In genomic region chr4:2843023-2843908, GRCh38 we compare ENCODE assay signal across 8 cellular contexts. TPM values are rescaled to one million over a fixed set of nuclear protein-coding genes. Genes with fewer than 3 reads are reported as not detected.
A peak's percentile ranks its signal among the peaks of the same experiment; 100 is the strongest.
DNase-seq lines count a peak whose midpoint lies in the region; ATAC-seq, FAIRE-seq and TF ChIP-seq lines count a peak whose summit lies in the region.

Gene ADD1 (plus strand): TSS chr4:2843844. CDS start chr4:2875916, 32,072 bp downstream.

- H3K4me3 Mint-ChIP-seq in activated naive CD4-positive, alpha-beta T cell treated with anti-CD3 and anti-CD28 coated beads, Interleukin-2, amount 50 U/mL, for 24 hours: peak within 1 kb of the TSS; percentile 96

- H3K27ac ChIP-seq in temporal lobe (ENCODE audit: low read depth, low read length): peak within 1 kb of the TSS; percentile 72

- H3K4me1 ChIP-seq in Loucy (ENCODE audit: insufficient read depth, low read length, poor library complexity, severe bottlenecking): peaks cover 38% of the 10 kb centered on the region

- H3K4me3 ChIP-seq in Loucy (ENCODE audit: low read length, poor library complexity, severe bottlenecking): peak within 1 kb of the TSS; percentile 99

- peak within 1 kb of the TSS; percentile 97 for H3K27ac Mint-ChIP-seq in activated naive CD4-positive, alpha-beta T cell treated with anti-CD3 and anti-CD28 coated beads, Interleukin-2, amount 50 U/mL, for 24 hours

- no peaks in the 10 kb centered on the region for H3K27me3 Mint-ChIP-seq in activated naive CD4-positive, alpha-beta T cell treated with anti-CD3 and anti-CD28 coated beads, Interleukin-2, amount 50 U/mL, for 24 hours

- H3K9me3 ChIP-seq in Loucy (ENCODE audit: insufficient read depth, low read depth, low read length): no peaks in the 10 kb centered on the region

- ATAC-seq in SK-N-SH treated with all-trans-retinoic acid at 6 μM for 48 hours: peak; percentile 95
- ATAC-seq in omental fat pad (ENCODE audit: low FRiP score): peak; percentile 98

- H3K9ac ChIP-seq in Loucy (ENCODE audit: low read depth, low read length, poor library complexity, severe bottlenecking): peak within 1 kb of the TSS; percentile 81

- H3K36me3 Mint-ChIP-seq in activated naive CD4-positive, alpha-beta T cell treated with anti-CD3 and anti-CD28 coated beads, Interleukin-2, amount 50 U/mL, for 24 hours: peaks cover 4% of the 10 kb centered on the region

- no peaks in the 10 kb centered on the region for H3K9me3 Mint-ChIP-seq in activated naive CD4-positive, alpha-beta T cell treated with anti-CD3 and anti-CD28 coated beads, Interleukin-2, amount 50 U/mL, for 24 hours

- no peak for TF ChIP-seq CTCF in Loucy (conservative IDR thresholded peaks at IDR 0.05; ENCODE audit: low read length)
- no peak for TF ChIP-seq CTCF in omental fat pad (IDR thresholded peaks at IDR 0.05)

- peak within 1 kb of the TSS; percentile 87 for H3K4me2 ChIP-seq in Loucy (ENCODE audit: low read depth, low read length, poor library complexity, severe bottlenecking)

- H4K20me1 ChIP-seq in Loucy (ENCODE audit: insufficient read depth, low read length, poor library complexity, severe bottlenecking): peaks cover 30% of the 10 kb centered on the region

- H3K4me1 Mint-ChIP-seq in activated naive CD4-positive, alpha-beta T cell treated with anti-CD3 and anti-CD28 coated beads, Interleukin-2, amount 50 U/mL, for 24 hours: peaks cover 75% of the 10 kb centered on the region

- no peaks in the 10 kb centered on the region for H3K27me3 ChIP-seq in Loucy (ENCODE audit: insufficient read depth, low read length, poor library complexity, severe bottlenecking)

- H2AFZ ChIP-seq in Loucy (ENCODE audit: low read length): peak within 1 kb of the TSS; percentile 93

- no peak for FAIRE-seq in H54 (lab: Jason Lieb, UNC)

- no peaks in the 10 kb centered on the region for H3K36me3 ChIP-seq in Loucy (ENCODE audit: insufficient read depth, low read length)

- peak; percentile 66 for DNase-seq in GF-D8 (lab: John Stamatoyannopoulos, UW)
- DNase-seq in H54 (ENCODE audit: insufficient read length, low spot score): peak; percentile 91
- DNase-seq in glomerular endothelial cell (ENCODE audit: extremely low read depth, low read depth, low spot score): no peak
- DNase-seq in omental fat pad (ENCODE audit: low spot score): peak; percentile 84

- peak; percentile 68 for TF ChIP-seq POLR2A in H54 (IDR thresholded peaks at IDR 0.05; ENCODE audit: low read depth, low read length)

- peaks cover 52% of the 10 kb centered on the region for H3K79me2 ChIP-seq in Loucy (ENCODE audit: insufficient read depth, low read length)

- no peaks in the 10 kb centered on the region for H3K9me2 ChIP-seq in Loucy (replicated peaks; ENCODE audit: low read depth, low read length)

- H3F3A ChIP-seq in Loucy (ENCODE audit: low read depth): peaks cover 6% of the 10 kb centered on the region; the same call in 1 of the 2 replicates

TF ChIP-seq in SK-N-SH treated with all-trans-retinoic acid at 6 μM for 48 hours, 23 proteins besides CTCF, POLR2A, EP300 and RAD21:
- TF ChIP-seq PPARA (CRISPR knock-in tag; IDR thresholded peaks at IDR 0.05; ENCODE audit: borderline replicate concordance) (no peak), ZFP3 (CRISPR knock-in tag; IDR thresholded peaks at IDR 0.05) (0 out of 2 replicates have a peak, but pooled peaks have one; percentile 14)
- TF ChIP-seq, protein P1, sequence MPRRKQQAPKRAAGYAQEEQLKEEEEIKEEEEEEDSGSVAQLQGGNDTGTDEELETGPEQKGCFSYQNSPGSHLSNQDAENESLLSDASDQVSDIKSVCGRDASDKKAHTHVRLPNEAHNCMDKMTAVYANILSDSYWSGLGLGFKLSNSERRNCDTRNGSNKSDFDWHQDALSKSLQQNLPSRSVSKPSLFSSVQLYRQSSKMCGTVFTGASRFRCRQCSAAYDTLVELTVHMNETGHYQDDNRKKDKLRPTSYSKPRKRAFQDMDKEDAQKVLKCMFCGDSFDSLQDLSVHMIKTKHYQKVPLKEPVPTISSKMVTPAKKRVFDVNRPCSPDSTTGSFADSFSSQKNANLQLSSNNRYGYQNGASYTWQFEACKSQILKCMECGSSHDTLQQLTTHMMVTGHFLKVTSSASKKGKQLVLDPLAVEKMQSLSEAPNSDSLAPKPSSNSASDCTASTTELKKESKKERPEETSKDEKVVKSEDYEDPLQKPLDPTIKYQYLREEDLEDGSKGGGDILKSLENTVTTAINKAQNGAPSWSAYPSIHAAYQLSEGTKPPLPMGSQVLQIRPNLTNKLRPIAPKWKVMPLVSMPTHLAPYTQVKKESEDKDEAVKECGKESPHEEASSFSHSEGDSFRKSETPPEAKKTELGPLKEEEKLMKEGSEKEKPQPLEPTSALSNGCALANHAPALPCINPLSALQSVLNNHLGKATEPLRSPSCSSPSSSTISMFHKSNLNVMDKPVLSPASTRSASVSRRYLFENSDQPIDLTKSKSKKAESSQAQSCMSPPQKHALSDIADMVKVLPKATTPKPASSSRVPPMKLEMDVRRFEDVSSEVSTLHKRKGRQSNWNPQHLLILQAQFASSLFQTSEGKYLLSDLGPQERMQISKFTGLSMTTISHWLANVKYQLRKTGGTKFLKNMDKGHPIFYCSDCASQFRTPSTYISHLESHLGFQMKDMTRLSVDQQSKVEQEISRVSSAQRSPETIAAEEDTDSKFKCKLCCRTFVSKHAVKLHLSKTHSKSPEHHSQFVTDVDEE (CRISPR knock-in tag; IDR thresholded peaks at IDR 0.05): peak; percentile 23; the same call in 1 of the 2 replicates

RNA-seq across cellular contexts. Expression of gene ADD1, which starts in this region (rescaled TPM):
- 242 and 265 TPM in 2 replicates for total RNA-seq in glomerular endothelial cell
- total RNA-seq in omental fat pad: 100 to 1,000 TPM; 155 to 269 (median 177) TPM
- total RNA-seq in temporal lobe: 191 TPM
